19 cellular contexts compared by ENCODE assay signal in genomic region chrX:48076343-48076742, GRCh38.
"Had no signal": no experiment of that assay in that cellular context is flagged by ENCODE, and none has a peak within 500 bp of the region (broad histone marks: within the 10 kb centered on the region; RNA-seq: fewer than 3 reads in every experiment).

No MANE protein-coding gene starts in this region.

- H3K4me3 Mint-ChIP-seq: activated CD8-positive, alpha-beta T cell treated with anti-CD3 and anti-CD28 coated beads, Interleukin-2, amount 10 ng/mL, durations not matched to agents 7 days and 5 days; activated naive CD4-positive, alpha-beta T cell treated with anti-CD3 and anti-CD28 coated beads, Interleukin-2, amount 50 U/mL, for 24 hours; activated T-helper 1 cell treated with anti-CD3 and anti-CD28 coated beads, Interleukin-12 subunit alpha, Interleukin-12 subunit beta, Interleukin-2, Interleukin-4 antibody, amounts not matched to agents 30 ng/mL and 10 ng/mL and 1 ng/mL, durations not matched to agents 14 hours and 24 hours and 36 hours; brain; dendritic cell treated with granulocyte-macrophage colony-stimulating factor and Interleukin-4, amounts not matched to agents 40 ng/mL and 50 ng/mL, for 4 days; natural killer cell treated with Interleukin-12 subunit alpha and Interleukin-12 subunit beta and Interleukin-15 and Interleukin-18, amount 100 ng/mL, for 72 hours; stimulated activated naive CD8-positive, alpha-beta T cell treated with anti-CD3 and anti-CD28 coated beads, Interleukin-15, Interleukin-2, amounts not matched to agents 100 ng/mL and 50 ng/mL, for 24 hours had no signal

- H3K27ac Mint-ChIP-seq: activated CD8-positive, alpha-beta T cell treated with anti-CD3 and anti-CD28 coated beads, Interleukin-2, amount 10 ng/mL, durations not matched to agents 7 days and 5 days; activated naive CD4-positive, alpha-beta T cell treated with anti-CD3 and anti-CD28 coated beads, Interleukin-2, amount 50 U/mL, for 24 hours; activated T-helper 1 cell treated with anti-CD3 and anti-CD28 coated beads, Interleukin-12 subunit alpha, Interleukin-12 subunit beta, Interleukin-2, Interleukin-4 antibody, amounts not matched to agents 30 ng/mL and 10 ng/mL and 1 ng/mL, durations not matched to agents 14 hours and 24 hours and 36 hours; brain; dendritic cell treated with granulocyte-macrophage colony-stimulating factor and Interleukin-4, amounts not matched to agents 40 ng/mL and 50 ng/mL, for 4 days; natural killer cell treated with Interleukin-12 subunit alpha and Interleukin-12 subunit beta and Interleukin-15 and Interleukin-18, amount 100 ng/mL, for 72 hours; stimulated activated naive CD8-positive, alpha-beta T cell treated with anti-CD3 and anti-CD28 coated beads, Interleukin-15, Interleukin-2, amounts not matched to agents 100 ng/mL and 50 ng/mL, for 24 hours had no signal

- H3K27me3 Mint-ChIP-seq: activated naive CD4-positive, alpha-beta T cell treated with anti-CD3 and anti-CD28 coated beads, Interleukin-2, amount 50 U/mL, for 24 hours; dendritic cell treated with granulocyte-macrophage colony-stimulating factor and Interleukin-4, amounts not matched to agents 40 ng/mL and 50 ng/mL, for 4 days; stimulated activated naive CD8-positive, alpha-beta T cell treated with anti-CD3 and anti-CD28 coated beads, Interleukin-15, Interleukin-2, amounts not matched to agents 100 ng/mL and 50 ng/mL, for 24 hours had no signal

- H3K9me3 Mint-ChIP-seq: activated naive CD4-positive, alpha-beta T cell treated with anti-CD3 and anti-CD28 coated beads, Interleukin-2, amount 50 U/mL, for 24 hours; activated T-helper 1 cell treated with anti-CD3 and anti-CD28 coated beads, Interleukin-12 subunit alpha, Interleukin-12 subunit beta, Interleukin-2, Interleukin-4 antibody, amounts not matched to agents 30 ng/mL and 10 ng/mL and 1 ng/mL, durations not matched to agents 14 hours and 24 hours and 36 hours; dendritic cell treated with granulocyte-macrophage colony-stimulating factor and Interleukin-4, amounts not matched to agents 40 ng/mL and 50 ng/mL, for 4 days; natural killer cell treated with Interleukin-12 subunit alpha and Interleukin-12 subunit beta and Interleukin-15 and Interleukin-18, amount 100 ng/mL, for 72 hours; stimulated activated naive CD8-positive, alpha-beta T cell treated with anti-CD3 and anti-CD28 coated beads, Interleukin-15, Interleukin-2, amounts not matched to agents 100 ng/mL and 50 ng/mL, for 24 hours had no signal

- ATAC-seq: activated CD8-positive, alpha-beta T cell treated with anti-CD3 and anti-CD28 coated beads, Interleukin-2, amount 10 ng/mL, durations not matched to agents 7 days and 5 days; heart left ventricle; natural killer cell treated with Interleukin-12 subunit alpha and Interleukin-12 subunit beta and Interleukin-15 and Interleukin-18, amount 100 ng/mL, for 72 hours had no signal

- DNase-seq: activated CD4-positive, alpha-beta T cell treated with anti-CD3 and anti-CD28 coated beads for 1 hour; activated CD4-positive, alpha-beta T cell treated with anti-CD3 and anti-CD28 coated beads, Interleukin-2, amount 50 U/mL, for 1 hour; activated CD8-positive, alpha-beta T cell treated with anti-CD3 and anti-CD28 coated beads, Interleukin-2, amount 10 ng/mL, durations not matched to agents 7 days and 5 days; activated gamma-delta T cell; aorta; caudate nucleus; effector CD4-positive, alpha-beta T cell; heart left ventricle; ovary; stimulated activated CD4-positive, alpha-beta T cell treated with anti-CD3 and anti-CD28 coated beads, Interleukin-4, amount 100 ng/mL, for 24 hours; substantia nigra; tibial artery had no signal

- H3K4me3 ChIP-seq: heart left ventricle, ovary, prostate gland, tibial artery had no signal

- H3K4me1 Mint-ChIP-seq: brain had no signal

- H3K36me3 Mint-ChIP-seq: activated naive CD4-positive, alpha-beta T cell treated with anti-CD3 and anti-CD28 coated beads, Interleukin-2, amount 50 U/mL, for 24 hours; brain; natural killer cell treated with Interleukin-12 subunit alpha and Interleukin-12 subunit beta and Interleukin-15 and Interleukin-18, amount 100 ng/mL, for 72 hours had no signal
